9 cellular contexts compared by ENCODE assay signal in genomic region chr2:10332402-10333246, GRCh38. TPM values are rescaled to one million over a fixed set of nuclear protein-coding genes. Genes with fewer than 3 reads are reported as not detected.
A peak's percentile ranks its signal among the peaks of the same experiment; 100 is the strongest.
DNase-seq lines count a peak whose midpoint lies in the region; ATAC-seq and TF ChIP-seq lines count a peak whose summit lies in the region.
"Had no signal": no experiment of that assay in that cellular context is flagged by ENCODE, and none has a peak within 500 bp of the region (broad histone marks: within the 10 kb centered on the region; RNA-seq: fewer than 3 reads in every experiment).

No MANE protein-coding gene starts in this region.

- peaks cover under 1% of the 10 kb centered on the region for H3K36me3 Mint-ChIP-seq in activated naive CD4-positive, alpha-beta T cell treated with anti-CD3 and anti-CD28 coated beads, Interleukin-2, amount 50 U/mL, for 24 hours
- no peaks in the 10 kb centered on the region for H3K36me3 Mint-ChIP-seq in natural killer cell

- TF ChIP-seq CTCF in natural killer cell (IDR thresholded peaks at IDR 0.05) = no peak

- no peaks in the 10 kb centered on the region for H3K4me1 ChIP-seq in aorta (ENCODE audit: control insufficient read depth in 1 of 2, insufficient read depth in 2 of 2, low read length in 2 of 2)

- H3K9me3 Mint-ChIP-seq in activated naive CD4-positive, alpha-beta T cell treated with anti-CD3 and anti-CD28 coated beads, Interleukin-2, amount 50 U/mL, for 24 hours = no peaks in the 10 kb centered on the region
- H3K9me3 Mint-ChIP-seq in natural killer cell = peaks cover 0 to 3% of the 10 kb centered on the region in 2 donors

- no peaks in the 10 kb centered on the region for H3K36me3 ChIP-seq in aorta (ENCODE audit: control insufficient read depth in 1 of 2, insufficient read depth in 2 of 2, low read length in 1 of 2)

- intact Hi-C loops in natural killer cell (cut with micrococcal nuclease) = no loop called here
- intact Hi-C loops in aorta (cut with DNase I) = no loop called here

- H3K27ac ChIP-seq in aorta (ENCODE audit: low read depth in 1 of 2, low read length in 2 of 2) = no peak overlapping the region

- DNase-seq in stimulated activated naive CD4-positive, alpha-beta T cell treated with Interleukin-2 at 50 U/mL for 16 hours (lab: John Stamatoyannopoulos, UW) = peak; percentile 32
- DNase-seq in stimulated activated naive CD4-positive, alpha-beta T cell (lab: John Stamatoyannopoulos, UW) = no peak
- DNase-seq in natural killer cell (no peak), aorta (peak in 1 of 2 donors; percentile 74), NCI-H1694 (lab: John Stamatoyannopoulos, UW) (no peak)
- DNase-seq: esophagus squamous epithelium had no signal

- no peaks in the 10 kb centered on the region for H3K9me3 ChIP-seq in aorta (ENCODE audit: control insufficient read depth, low read length)

- no peaks in the 10 kb centered on the region for H3K27me3 ChIP-seq in aorta (ENCODE audit: control insufficient read depth in 1 of 2, insufficient read depth in 2 of 2, low read length in 1 of 2)
- H3K27me3 ChIP-seq: esophagus squamous epithelium had no signal

- H3K4me3 Mint-ChIP-seq in activated naive CD4-positive, alpha-beta T cell treated with anti-CD3 and anti-CD28 coated beads, Interleukin-2, amount 50 U/mL, for 24 hours = peak overlapping the region; percentile 92
- H3K4me3 Mint-ChIP-seq in natural killer cell = peak overlapping the region; percentile 93

- peaks cover 78% of the 10 kb centered on the region for H3K4me1 Mint-ChIP-seq in activated naive CD4-positive, alpha-beta T cell treated with anti-CD3 and anti-CD28 coated beads, Interleukin-2, amount 50 U/mL, for 24 hours
- H3K4me1 Mint-ChIP-seq in natural killer cell = peaks cover 60 to 66% of the 10 kb centered on the region in 2 donors

- peak overlapping the region; percentile 88 for H3K27ac Mint-ChIP-seq in activated naive CD4-positive, alpha-beta T cell treated with anti-CD3 and anti-CD28 coated beads, Interleukin-2, amount 50 U/mL, for 24 hours
- H3K27ac Mint-ChIP-seq in natural killer cell = peak overlapping the region; percentile 82 to 87

- H3K27me3 Mint-ChIP-seq in activated naive CD4-positive, alpha-beta T cell treated with anti-CD3 and anti-CD28 coated beads, Interleukin-2, amount 50 U/mL, for 24 hours = no peaks in the 10 kb centered on the region
- H3K27me3 Mint-ChIP-seq in natural killer cell (ENCODE audit: low read depth in 2 of 2) = no peaks in the 10 kb centered on the region

- ATAC-seq in natural killer cell (no peak), aorta (ENCODE audit: low FRiP score) (peak; percentile 9), GM18909 (IDR thresholded peaks at IDR 0.05; ENCODE audit: poor library complexity, unreplicated experiment) (no peak), HG03342 (IDR thresholded peaks at IDR 0.05; ENCODE audit: unreplicated experiment) (no peak)

- 75 to 76% methylated on average over 15 of the region's 15 CpGs for WGBS in aorta, 2 donors

- H3K4me3 ChIP-seq in aorta (ENCODE audit: low read length in 2 of 2) = no peak overlapping the region

RNA-seq across cellular contexts. Expression of gene HPCAL1, which starts 29.9 kb away (rescaled TPM):
- total RNA-seq in natural killer cell = 10 to 100 TPM; 31.1 to 45.2 (median 39.8) TPM
- total RNA-seq in aorta = 10 to 100 TPM; 21.4 to 28.1 TPM
- 10 to 100 TPM; 22.4 to 39.9 TPM for polyA plus RNA-seq in aorta
